Comparison of ENCODE assay signal across 8 cellular contexts in genomic region chr18:12990662-12990976, GRCh38. TPM values are rescaled to one million over a fixed set of nuclear protein-coding genes. Genes with fewer than 3 reads are reported as not detected.
DNase-seq lines count a peak whose midpoint lies in the region; ATAC-seq, FAIRE-seq and TF ChIP-seq lines count a peak whose summit lies in the region.

No MANE protein-coding gene starts in this region.

- TF ChIP-seq CTCF in BJ (IDR thresholded peaks at IDR 0.05; ENCODE audit: insufficient read depth, low read depth, low read length), result no peak
- TF ChIP-seq CTCF in spleen (IDR thresholded peaks at IDR 0.05 in 8 of 11, conservative IDR thresholded peaks at IDR 0.05 in 3 of 11), result no peak

- H3K4me3 ChIP-seq in BJ (ENCODE audit: low read depth, low read length), result peak overlapping the region; percentile 67
- peak overlapping the region; percentile 98; the same call in 1 of the 2 replicates for H3K4me3 ChIP-seq in iPS DF 6.9 (ENCODE audit: low read length)
- H3K4me3 ChIP-seq in spleen, result peak overlapping the region; percentile 73 to 99 (median 97)

- H3K4me3 Mint-ChIP-seq in activated CD4-positive, alpha-beta memory T cell treated with anti-CD3 and anti-CD28 coated beads, Interleukin-2, amount 10 ng/mL, durations not matched to agents 7 days and 5 days, result peak overlapping the region; percentile 98

- intact Hi-C loops in spleen (cut with DNase I; ENCODE audit: low total_unique reads), result no loop called here

- H3K4me1 Mint-ChIP-seq in activated CD4-positive, alpha-beta memory T cell treated with anti-CD3 and anti-CD28 coated beads, Interleukin-2, amount 10 ng/mL, durations not matched to agents 7 days and 5 days, result peaks cover 23% of the 10 kb centered on the region

- POLR2A ChIA-PET in BJ (lab: Charles Lee) (interaction anchor here (0.7 kb wide), 1 partner anchor 160 kb away, joined by 3 read pairs; no protein-coding TSS in a partner anchor), HEK293T (lab: Yijun Ruan, JAX) (interaction anchor here (0.7 to 2.0 kb wide), 20 partner anchors 9 to 583 kb away, joined by 3 to 15 read pairs (median 4); partner anchors contain the start of genes PRELID3A and PTPN2)
- POLR2A ChIA-PET in activated CD4-positive, alpha-beta memory T cell treated with anti-CD3 and anti-CD28 coated beads, Interleukin-2, amount 10 ng/mL, durations not matched to agents 7 days and 5 days (lab: Charles Lee), result interaction anchor here (0.7 to 5.7 kb wide), 41 partner anchors 8 to 624 kb away, joined by 3 to 68 read pairs (median 4); partner anchors contain the start of genes CEP76, PSMG2, PTPN2 and SEH1L

- peaks cover 30% of the 10 kb centered on the region for H3K36me3 Mint-ChIP-seq in activated CD4-positive, alpha-beta memory T cell treated with anti-CD3 and anti-CD28 coated beads, Interleukin-2, amount 10 ng/mL, durations not matched to agents 7 days and 5 days (ENCODE audit: low read depth)

- no peaks in the 10 kb centered on the region for H3K9me3 Mint-ChIP-seq in activated CD4-positive, alpha-beta memory T cell treated with anti-CD3 and anti-CD28 coated beads, Interleukin-2, amount 10 ng/mL, durations not matched to agents 7 days and 5 days

- DNase-seq in BJ (ENCODE audit: low read depth) (no peak), HEK293T (ENCODE audit: extremely low spot score) (peak; percentile 9), iPS DF 6.9 (ENCODE audit: low read depth, low spot score) (peak; percentile 22), spleen (no peak), 8988T (no peak), GM19239 (ENCODE audit: insufficient read length, low spot score) (no peak)
- DNase-seq in activated CD4-positive, alpha-beta memory T cell treated with anti-CD3 and anti-CD28 coated beads, Interleukin-2, amount 10 ng/mL, durations not matched to agents 7 days and 5 days, result no peak

- no CpG with 5 or more reads among the region's 11 CpGs for WGBS in iPS DF 6.9 (ENCODE audit: insufficient coverage, insufficient read length)
- 0 to 4% (median 2%) methylated on average over 11 of the region's 11 CpGs for WGBS in spleen, 5 donors

- H3K4me1 ChIP-seq in iPS DF 6.9 (ENCODE audit: control insufficient read depth, insufficient read depth, low read length) (peaks cover 2% of the 10 kb centered on the region; the same call in 1 of the 2 replicates), spleen (peaks cover 11 to 48% (median 27%) of the 10 kb centered on the region in 6 donors)

- FAIRE-seq in GM19239 (lab: Jason Lieb, UNC), result no peak

- no peaks in the 10 kb centered on the region for H3K9me3 ChIP-seq in iPS DF 6.9 (ENCODE audit: control insufficient read depth, insufficient read depth, low read length)
- H3K9me3 ChIP-seq in spleen, result no peaks in the 10 kb centered on the region

- CTCF ChIA-PET in BJ (lab: Yijun Ruan, JAX) (interaction anchor here (0.9 to 1.5 kb wide), 3 partner anchors 10 to 169 kb away, joined by 3 to 4 read pairs (median 3); no protein-coding TSS in a partner anchor), HEK293T (lab: Yijun Ruan, JAX) (interaction anchor here (0.9 kb wide), 1 partner anchor 169 kb away, joined by 4 read pairs; no protein-coding TSS in a partner anchor)
- CTCF ChIA-PET in activated CD4-positive, alpha-beta memory T cell treated with anti-CD3 and anti-CD28 coated beads, Interleukin-2, amount 10 ng/mL, durations not matched to agents 7 days and 5 days (lab: Charles Lee), result interaction anchor here (1.0 to 1.8 kb wide), 4 partner anchors 10 to 107 kb away, joined by 3 to 13 read pairs (median 5); partner anchors contain the start of genes PTPN2 and SEH1L

- no peak for ATAC-seq in GM18511 (IDR thresholded peaks at IDR 0.05; ENCODE audit: unreplicated experiment)

- H3K27me3 Mint-ChIP-seq in activated CD4-positive, alpha-beta memory T cell treated with anti-CD3 and anti-CD28 coated beads, Interleukin-2, amount 10 ng/mL, durations not matched to agents 7 days and 5 days, result no peaks in the 10 kb centered on the region

- H3K36me3 ChIP-seq in BJ (ENCODE audit: control insufficient read depth, insufficient read depth, low read length) (no peaks in the 10 kb centered on the region), iPS DF 6.9 (ENCODE audit: control insufficient read depth, insufficient read depth, low read length) (no peaks in the 10 kb centered on the region), spleen (peaks cover 0 to 13% (median 0%) of the 10 kb centered on the region in 6 donors)

- peak overlapping the region; percentile 95 for H3K27ac Mint-ChIP-seq in activated CD4-positive, alpha-beta memory T cell treated with anti-CD3 and anti-CD28 coated beads, Interleukin-2, amount 10 ng/mL, durations not matched to agents 7 days and 5 days

- H3K27me3 ChIP-seq in BJ (ENCODE audit: control insufficient read depth, insufficient read depth, low read length) (no peaks in the 10 kb centered on the region), iPS DF 6.9 (ENCODE audit: control insufficient read depth, insufficient read depth, low read length) (no peaks in the 10 kb centered on the region), spleen (replicated peaks in 1 of 7) (no peaks in the 10 kb centered on the region)

- no peak overlapping the region for H3K27ac ChIP-seq in iPS DF 6.9 (ENCODE audit: low read length)
- H3K27ac ChIP-seq in spleen, result peak overlapping the region; percentile 70 to 96 (median 92)

- TF ChIP-seq POLR2A in spleen (IDR thresholded peaks at IDR 0.05), result no peak

TF ChIP-seq in HEK293T, 16 proteins besides CTCF, POLR2A, EP300 and RAD21:
- TF ChIP-seq CTBP1 (IDR thresholded peaks at IDR 0.05; ENCODE audit: borderline replicate concordance) (no peak), ELF4 (IDR thresholded peaks at IDR 0.05) (no peak), FOXM1 (IDR thresholded peaks at IDR 0.05; ENCODE audit: borderline replicate concordance) (no peak), PKNOX1 (IDR thresholded peaks at IDR 0.05) (no peak), SP1 (IDR thresholded peaks at IDR 0.05) (no peak), LEF1 (IDR thresholded peaks at IDR 0.05; ENCODE audit: borderline replicate concordance) (no peak), FOXA1 (IDR thresholded peaks at IDR 0.05) (no peak), HDGF (IDR thresholded peaks at IDR 0.05; ENCODE audit: borderline replicate concordance) (no peak), L3MBTL2 (conservative IDR thresholded peaks at IDR 0.05) (no peak; the same call in 1 of the 2 replicates), SUZ12 (IDR thresholded peaks at IDR 0.05) (no peak), ARNT (IDR thresholded peaks at IDR 0.05) (no peak), TARDBP (IDR thresholded peaks at IDR 0.05) (no peak), ZNF384 (IDR thresholded peaks at IDR 0.05) (no peak), FOXK2 (IDR thresholded peaks at IDR 0.05) (no peak), BHLHE40 (IDR thresholded peaks at IDR 0.05; ENCODE audit: borderline replicate concordance) (no peak), NFRKB (IDR thresholded peaks at IDR 0.05) (no peak)

RNA-seq across cellular contexts. Expression of gene CEP192, which starts 0.5 kb away (rescaled TPM):
- polyA plus RNA-seq in BJ (2011; rRNA removed), result 13.3 and 17.0 TPM in 2 replicates
- 18.2 and 23.5 TPM in 2 replicates for polyA minus RNA-seq in BJ (2011; rRNA and poly(A)+ RNA removed)
- total RNA-seq in activated CD4-positive, alpha-beta memory T cell treated with anti-CD3 and anti-CD28 coated beads, Interleukin-2, amount 10 ng/mL, durations not matched to agents 7 days and 5 days, result 10 to 100 TPM; 42.6 to 46.1 TPM
- 10 to 100 TPM; 28.2 to 41.8 (median 33.4) TPM for total RNA-seq in spleen
- 10 to 100 TPM; 13.8 to 26.5 (median 14.3) TPM for polyA plus RNA-seq in spleen

RNA-seq across cellular contexts. Expression of gene SEH1L, which starts 42.8 kb away (rescaled TPM):
- polyA plus RNA-seq in BJ (2011; rRNA removed) (32.3 and 59.0 TPM in 2 replicates), spleen (10 to 100 TPM; 16.9 to 17.8 (median 17.3) TPM)
- 50.5 and 56.8 TPM in 2 replicates for polyA minus RNA-seq in BJ (2011; rRNA and poly(A)+ RNA removed)
- total RNA-seq in activated CD4-positive, alpha-beta memory T cell treated with anti-CD3 and anti-CD28 coated beads, Interleukin-2, amount 10 ng/mL, durations not matched to agents 7 days and 5 days, result 10 to 100 TPM; 36.3 to 41.6 TPM
- total RNA-seq in spleen, result 10 to 100 TPM; 27.3 to 52.9 (median 34.8) TPM

Comparison
In these comparisons a context has a peak if more than half of its experiments do, and no peak if none do; other contexts are left out.
1. DNase-seq: peak in HEK293T (single experiment) and iPS DF 6.9 (single experiment); none in BJ (single experiment), activated CD4-positive, alpha-beta memory T cell treated with anti-CD3 and anti-CD28 coated beads, Interleukin-2, amount 10 ng/mL, durations not matched to agents 7 days and 5 days (single experiment), spleen (single experiment), 8988T (single experiment) and GM19239 (single experiment).
2. Peak in every context shown above with its lines, with median percentiles within 50 percentile points of each other: H3K4me3 ChIP-seq.